10 cellular contexts compared by ENCODE assay signal in the genomic region with DNA sequence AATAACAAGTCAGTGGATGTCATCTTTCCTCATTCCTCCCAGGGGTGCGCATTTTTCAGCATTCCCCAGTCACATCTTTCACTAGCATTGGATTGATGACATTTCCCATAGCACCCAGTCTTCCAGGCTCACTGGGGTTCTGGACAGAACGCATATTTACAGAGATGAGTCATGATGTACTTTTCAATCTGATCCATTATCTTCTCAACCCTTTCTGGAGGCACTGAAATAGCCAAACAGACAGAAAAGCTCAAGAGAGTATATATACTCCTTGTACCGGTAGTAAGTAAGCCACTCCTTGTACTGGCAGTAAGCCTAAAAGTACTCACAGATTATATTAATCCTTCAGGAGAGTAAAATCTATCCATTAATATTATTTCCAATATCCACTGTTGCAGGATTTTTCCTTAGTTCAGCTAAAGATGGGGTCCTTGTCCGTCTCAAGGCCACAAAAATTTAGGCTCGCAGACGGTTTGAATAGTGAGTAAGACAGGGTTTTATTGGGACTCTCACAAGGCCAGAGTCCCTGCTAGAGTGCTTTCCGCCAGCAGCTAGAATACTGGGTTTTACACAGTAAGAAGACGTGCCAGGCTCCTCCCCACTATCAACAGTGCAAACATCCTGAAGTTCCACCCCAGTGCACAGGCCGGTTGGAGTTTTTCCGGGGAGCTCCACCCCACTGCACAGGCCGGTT.
A peak's percentile ranks its signal among the peaks of the same experiment; 100 is the strongest.
DNase-seq lines count a peak whose midpoint lies in the region; ATAC-seq and TF ChIP-seq lines count a peak whose summit lies in the region.
"Had no signal": no experiment of that assay in that cellular context is flagged by ENCODE, and none has a peak within 500 bp of the region (broad histone marks: within the 10 kb centered on the region; RNA-seq: fewer than 3 reads in every experiment).

No MANE protein-coding gene starts in this region.

- ATAC-seq in PC-3 (peak; percentile 91), HG02642 (IDR thresholded peaks at IDR 0.05; ENCODE audit: poor library complexity, unreplicated experiment) (no peak), GM18867 (IDR thresholded peaks at IDR 0.05; ENCODE audit: unreplicated experiment) (no peak), GM21423 (IDR thresholded peaks at IDR 0.05; ENCODE audit: unreplicated experiment) (no peak)

- H3F3A ChIP-seq in PC-3 (ENCODE audit: low read length, unreplicated experiment) = peaks cover 10% of the 10 kb centered on the region

- H3K9me2 ChIP-seq in PC-3 (replicated peaks; ENCODE audit: low read length) = no peaks in the 10 kb centered on the region

- peak overlapping the region; percentile 73 for H3K4me2 ChIP-seq in PC-3 (ENCODE audit: low read length)

- H4K20me1 ChIP-seq in PC-3 (ENCODE audit: low read length) = no peaks in the 10 kb centered on the region

- H2AFZ ChIP-seq in PC-3 (ENCODE audit: low read length) = 0 out of 2 replicates have a peak overlapping the region, but pooled peaks have one; percentile 8

- no peaks in the 10 kb centered on the region for H3K9me3 ChIP-seq in PC-3 (ENCODE audit: low read length)
- H3K9me3 ChIP-seq: ascending aorta had no signal

- H3K27ac ChIP-seq in PC-3 (ENCODE audit: low read length) (peak overlapping the region; percentile 98), rectal smooth muscle tissue (ENCODE audit: low read depth, low read length) (peak overlapping the region; percentile 32)
- H3K27ac ChIP-seq: ascending aorta, WERI-Rb-1 had no signal

- POLR2A ChIA-PET in PC-3 (lab: Charles Lee; ENCODE audit: unreplicated experiment) = interaction anchor here (1.0 kb wide), 1 partner anchor 40 kb away, joined by 3 read pairs; no protein-coding TSS in a partner anchor

- intact Hi-C loops in PC-3 (cut with micrococcal nuclease) = loop anchor here (1.0 to 2.0 kb wide), 2 partner anchors 21 to 40 kb away; no protein-coding TSS in a partner anchor

- CTCF ChIA-PET in PC-3 (lab: Charles Lee) = interaction anchor here (0.6 to 0.7 kb wide), 2 partner anchors 21 to 40 kb away, joined by 3 read pairs; no protein-coding TSS in a partner anchor

- H3K4me1 ChIP-seq in PC-3 (ENCODE audit: insufficient read depth, low read length) (peaks cover 40% of the 10 kb centered on the region), rectal smooth muscle tissue (ENCODE audit: control insufficient read depth, insufficient read depth, low read length) (no peaks in the 10 kb centered on the region)
- H3K4me1 ChIP-seq: ascending aorta had no signal

- H3K36me3 ChIP-seq in PC-3 (ENCODE audit: low read depth, low read length) (no peaks in the 10 kb centered on the region), rectal smooth muscle tissue (ENCODE audit: control insufficient read depth, insufficient read depth, low read length) (no peaks in the 10 kb centered on the region)
- H3K36me3 ChIP-seq: ascending aorta, WERI-Rb-1 had no signal

- TSS peak; percentile 87 for BruUV-seq in PC-3 (replicated peaks; lab: Mats Ljungman, UMichigan)

- H3K27me3 ChIP-seq in PC-3 (ENCODE audit: low read length) (no peaks in the 10 kb centered on the region), rectal smooth muscle tissue (ENCODE audit: control insufficient read depth, insufficient read depth, low read length) (no peaks in the 10 kb centered on the region)
- H3K27me3 ChIP-seq: ascending aorta had no signal

- H3K9ac ChIP-seq in PC-3 (ENCODE audit: low read length) (peak overlapping the region; percentile 74), rectal smooth muscle tissue (ENCODE audit: low read length) (no peak overlapping the region)

- DNase-seq in ELR (ENCODE audit: low read depth) = peak; percentile 37
- DNase-seq in PC-3 = peak; percentile 90
- peak; percentile 62 for DNase-seq in fibroblast of villous mesenchyme (ENCODE audit: low read depth)
- DNase-seq in pons (ENCODE audit: low spot score) = no peak
- DNase-seq: WERI-Rb-1 had no signal

- no peaks in the 10 kb centered on the region for H3K79me2 ChIP-seq in PC-3 (ENCODE audit: low read length)

- H3K4me3 ChIP-seq in PC-3 (ENCODE audit: low read length) (peak overlapping the region; percentile 60), fibroblast of villous mesenchyme (ENCODE audit: low read depth, low read length) (no peak overlapping the region), rectal smooth muscle tissue (ENCODE audit: low read length) (no peak overlapping the region)
- H3K4me3 ChIP-seq: ascending aorta had no signal

- TF ChIP-seq CTCF in PC-3 (conservative IDR thresholded peaks at IDR 0.05; ENCODE audit: low read depth, low read length) (no peak), fibroblast of villous mesenchyme (IDR thresholded peaks at IDR 0.05; ENCODE audit: insufficient read depth, low read depth, low read length) (no peak)
